Comparison of ENCODE assay signal across 23 cellular contexts in genomic region chr2:36512705-36513104, GRCh38.
DNase-seq lines count a peak whose midpoint lies in the region; ATAC-seq and TF ChIP-seq lines count a peak whose summit lies in the region.
"Had no signal": no experiment of that assay in that cellular context is flagged by ENCODE, and none has a peak within 500 bp of the region (broad histone marks: within the 10 kb centered on the region; RNA-seq: fewer than 3 reads in every experiment).

No MANE protein-coding gene starts in this region.

- H3K4me1 Mint-ChIP-seq in mesothelial cell of epicardium, result peaks cover 14% of the 10 kb centered on the region
- H3K4me1 Mint-ChIP-seq: immature natural killer cell; stimulated activated effector memory CD8-positive, alpha-beta T cell treated with anti-CD3 and anti-CD28 coated beads, Interleukin-12 subunit alpha, Interleukin-12 subunit beta, amount 100 ng/mL, for 72 hours had no signal

- DNase-seq in ELF-1 (ENCODE audit: low read depth, low spot score), result peak; percentile 26
- DNase-seq in astrocyte of the hippocampus (ENCODE audit: low read depth, low spot score), result peak; percentile 32
- DNase-seq in mesothelial cell of epicardium (ENCODE audit: low spot score in 2 of 2, unreplicated experiment in 2 of 2), result no peak
- DNase-seq in occipital lobe (lab: John Stamatoyannopoulos, UW), result no peak
- DNase-seq in stimulated activated CD4-positive, alpha-beta T cell treated with anti-CD3 and anti-CD28 coated beads, Interleukin-12 subunit alpha, Interleukin-12 subunit beta, amount 100 ng/mL, for 4 hours, result no peak
- DNase-seq in islet precursor cell, result no peak
- DNase-seq in AG08395 (ENCODE audit: low spot score), result no peak
- DNase-seq: activated CD4-positive, alpha-beta T cell treated with anti-CD3 and anti-CD28 coated beads, Interleukin-2, amount 50 U/mL, for 48 hours; activated CD8-positive, alpha-beta memory T cell treated with anti-CD3 and anti-CD28 coated beads, Interleukin-2, amount 50 U/mL, for 48 hours; activated gamma-delta T cell; adrenal gland; cortex of kidney; immature natural killer cell; left ventricle myocardium superior; NCI-H1092; NCI-H1930; NCI-H446; NK-92 treated with Interleukin-12 subunit alpha and Interleukin-12 subunit beta, amount 100 ng/mL, for 24 hours; stimulated activated CD4-positive, alpha-beta T cell treated with anti-CD3 and anti-CD28 coated beads, Interleukin-2, amount 100 ng/mL, for 24 hours had no signal

- peaks cover 40% of the 10 kb centered on the region for H3K36me3 Mint-ChIP-seq in mesothelial cell of epicardium

- no peaks in the 10 kb centered on the region for H3K9me3 Mint-ChIP-seq in mesothelial cell of epicardium
- H3K9me3 Mint-ChIP-seq: immature natural killer cell; stimulated activated effector memory CD8-positive, alpha-beta T cell treated with anti-CD3 and anti-CD28 coated beads, Interleukin-12 subunit alpha, Interleukin-12 subunit beta, amount 100 ng/mL, for 72 hours; WTC11 had no signal

- no peak for TF ChIP-seq CTCF in mesothelial cell of epicardium (IDR thresholded peaks at IDR 0.05; ENCODE audit: unreplicated experiment)

- no peaks in the 10 kb centered on the region for H3K27me3 Mint-ChIP-seq in mesothelial cell of epicardium (ENCODE audit: low read depth)

- H3K27ac Mint-ChIP-seq in mesothelial cell of epicardium, result peak overlapping the region; percentile 60
- H3K27ac Mint-ChIP-seq: immature natural killer cell; stimulated activated effector memory CD8-positive, alpha-beta T cell treated with anti-CD3 and anti-CD28 coated beads, Interleukin-12 subunit alpha, Interleukin-12 subunit beta, amount 100 ng/mL, for 72 hours; WTC11 had no signal

- H3K4me3 Mint-ChIP-seq in mesothelial cell of epicardium, result no peak overlapping the region
- H3K4me3 Mint-ChIP-seq: immature natural killer cell; stimulated activated effector memory CD8-positive, alpha-beta T cell treated with anti-CD3 and anti-CD28 coated beads, Interleukin-12 subunit alpha, Interleukin-12 subunit beta, amount 100 ng/mL, for 72 hours; WTC11 had no signal

- ATAC-seq in HG03565 (IDR thresholded peaks at IDR 0.05; ENCODE audit: unreplicated experiment), result peak; percentile 15
- ATAC-seq: HCT116; left ventricle myocardium superior; stimulated activated effector memory CD8-positive, alpha-beta T cell treated with anti-CD3 and anti-CD28 coated beads, Interleukin-12 subunit alpha, Interleukin-12 subunit beta, amount 100 ng/mL, for 72 hours; WTC11 had no signal

Comparison
In these comparisons a context has a peak if more than half of its experiments do, and no peak if none do; other contexts are left out.
1. DNase-seq: peak in ELF-1 (single experiment) and astrocyte of the hippocampus (single experiment); none in mesothelial cell of epicardium (0 of 2), occipital lobe (single experiment), stimulated activated CD4-positive, alpha-beta T cell treated with anti-CD3 and anti-CD28 coated beads, Interleukin-12 subunit alpha, Interleukin-12 subunit beta, amount 100 ng/mL, for 4 hours (single experiment), islet precursor cell (single experiment) and AG08395 (single experiment).